In genomic region chr7:144854839-144855424, GRCh38 we compare ENCODE assay signal across 9 cellular contexts. TPM values are rescaled to one million over a fixed set of nuclear protein-coding genes. Genes with fewer than 3 reads are reported as not detected.
A peak's percentile ranks its signal among the peaks of the same experiment; 100 is the strongest.
DNase-seq lines count a peak whose midpoint lies in the region; ATAC-seq and TF ChIP-seq lines count a peak whose summit lies in the region.
"Had no signal": no experiment of that assay in that cellular context is flagged by ENCODE, and none has a peak within 500 bp of the region (broad histone marks: within the 10 kb centered on the region; RNA-seq: fewer than 3 reads in every experiment).

No MANE protein-coding gene starts in this region.

- no peaks in the 10 kb centered on the region for H3K36me3 Mint-ChIP-seq in activated CD4-positive, alpha-beta T cell treated with anti-CD3 and anti-CD28 coated beads, Interleukin-2, amount 10 ng/mL, durations not matched to agents 7 days and 5 days (ENCODE audit: low read depth)
- H3K36me3 Mint-ChIP-seq: activated naive CD8-positive, alpha-beta T cell treated with anti-CD3 and anti-CD28 coated beads, Interleukin-2, amount 10 ng/mL, durations not matched to agents 7 days and 5 days had no signal

- DNase-seq in NCI-H526 treated with DMSO at 0.1 percent for 48 hours (lab: John Stamatoyannopoulos, UW) (peak; percentile 30), fibroblast of gingiva (ENCODE audit: low read depth) (peak; percentile 20), tibial artery (no peak)
- DNase-seq in stimulated activated naive CD8-positive, alpha-beta T cell treated with anti-CD3 and anti-CD28 coated beads, Interleukin-15, Interleukin-2, amounts not matched to agents 100 U/mL and 50 U/mL, for 24 hours = no peak
- DNase-seq in activated CD4-positive, alpha-beta T cell treated with anti-CD3 and anti-CD28 coated beads, Interleukin-2, amount 10 ng/mL, durations not matched to agents 7 days and 5 days = no peak
- DNase-seq in activated CD8-positive, alpha-beta memory T cell treated with anti-CD3 and anti-CD28 coated beads, Interleukin-2, amount 50 U/mL, for 4 hours = no peak
- DNase-seq: activated naive CD8-positive, alpha-beta T cell treated with anti-CD3 and anti-CD28 coated beads, Interleukin-2, amount 10 ng/mL, durations not matched to agents 7 days and 5 days had no signal

- H3K27ac ChIP-seq in 22Rv1 (no peak overlapping the region), tibial artery (no peak overlapping the region)

- no peak overlapping the region for H3K4me3 ChIP-seq in tibial artery

- H3K9me3 Mint-ChIP-seq in activated CD4-positive, alpha-beta T cell treated with anti-CD3 and anti-CD28 coated beads, Interleukin-2, amount 10 ng/mL, durations not matched to agents 7 days and 5 days = peaks cover 4% of the 10 kb centered on the region
- H3K9me3 Mint-ChIP-seq: activated naive CD8-positive, alpha-beta T cell treated with anti-CD3 and anti-CD28 coated beads, Interleukin-2, amount 10 ng/mL, durations not matched to agents 7 days and 5 days had no signal

- H3K27me3 ChIP-seq in tibial artery = no peaks in the 10 kb centered on the region

- H3K27ac Mint-ChIP-seq in activated CD4-positive, alpha-beta T cell treated with anti-CD3 and anti-CD28 coated beads, Interleukin-2, amount 10 ng/mL, durations not matched to agents 7 days and 5 days = no peak overlapping the region
- H3K27ac Mint-ChIP-seq: activated naive CD8-positive, alpha-beta T cell treated with anti-CD3 and anti-CD28 coated beads, Interleukin-2, amount 10 ng/mL, durations not matched to agents 7 days and 5 days had no signal

- intact Hi-C loops in tibial artery (cut with DNase I; ENCODE audit: low total_unique reads) = no loop called here

- no peak overlapping the region for H3K4me3 Mint-ChIP-seq in activated CD4-positive, alpha-beta T cell treated with anti-CD3 and anti-CD28 coated beads, Interleukin-2, amount 10 ng/mL, durations not matched to agents 7 days and 5 days
- H3K4me3 Mint-ChIP-seq: activated naive CD8-positive, alpha-beta T cell treated with anti-CD3 and anti-CD28 coated beads, Interleukin-2, amount 10 ng/mL, durations not matched to agents 7 days and 5 days had no signal

- no peaks in the 10 kb centered on the region for H3K27me3 Mint-ChIP-seq in activated CD4-positive, alpha-beta T cell treated with anti-CD3 and anti-CD28 coated beads, Interleukin-2, amount 10 ng/mL, durations not matched to agents 7 days and 5 days
- H3K27me3 Mint-ChIP-seq: activated naive CD8-positive, alpha-beta T cell treated with anti-CD3 and anti-CD28 coated beads, Interleukin-2, amount 10 ng/mL, durations not matched to agents 7 days and 5 days had no signal

- H3K36me3 ChIP-seq in tibial artery = no peaks in the 10 kb centered on the region

- POLR2A ChIA-PET in activated CD4-positive, alpha-beta T cell treated with anti-CD3 and anti-CD28 coated beads, Interleukin-2, amount 10 ng/mL, durations not matched to agents 7 days and 5 days (lab: Charles Lee) = no interaction called here

- H3K9me3 ChIP-seq in tibial artery = no peaks in the 10 kb centered on the region

- CTCF ChIA-PET in activated CD4-positive, alpha-beta T cell treated with anti-CD3 and anti-CD28 coated beads, Interleukin-2, amount 10 ng/mL, durations not matched to agents 7 days and 5 days (lab: Charles Lee) = interaction anchor here (0.8 kb wide), 1 partner anchor 18 kb away, joined by 3 read pairs; no protein-coding TSS in a partner anchor

- H3K4me1 Mint-ChIP-seq in activated CD4-positive, alpha-beta T cell treated with anti-CD3 and anti-CD28 coated beads, Interleukin-2, amount 10 ng/mL, durations not matched to agents 7 days and 5 days = no peaks in the 10 kb centered on the region
- H3K4me1 Mint-ChIP-seq: activated naive CD8-positive, alpha-beta T cell treated with anti-CD3 and anti-CD28 coated beads, Interleukin-2, amount 10 ng/mL, durations not matched to agents 7 days and 5 days had no signal

- ATAC-seq in stimulated activated naive CD8-positive, alpha-beta T cell treated with anti-CD3 and anti-CD28 coated beads, Interleukin-15, Interleukin-2, amounts not matched to agents 100 U/mL and 50 U/mL, for 24 hours = no peak

- TF ChIP-seq CTCF in 22Rv1 (IDR thresholded peaks at IDR 0.05) (peak; percentile 92), GM12872 (IDR thresholded peaks at IDR 0.05; ENCODE audit: insufficient read depth, low read depth, low read length) (peak; percentile 45; the same call in 2 of the 3 replicates), tibial artery (IDR thresholded peaks at IDR 0.05) (peak; percentile 34 to 35)

- H3K4me1 ChIP-seq in tibial artery = no peaks in the 10 kb centered on the region

RNA-seq across cellular contexts. Expression of gene TPK1, which starts 19.1 kb away (rescaled TPM):
- total RNA-seq in activated CD4-positive, alpha-beta T cell treated with anti-CD3 and anti-CD28 coated beads, Interleukin-2, amount 10 ng/mL, durations not matched to agents 7 days and 5 days = 10 to 100 TPM; 11.8 to 13.2 TPM

Comparison
In these comparisons a context has a peak if more than half of its experiments do, and no peak if none do; other contexts are left out.
1. CTCF ChIP-seq: peak in every context shown above with its lines; median percentile 92 in 22Rv1; 45 in GM12872; 34 in tibial artery.
2. DNase-seq: peak in NCI-H526 treated with DMSO at 0.1 percent for 48 hours (single experiment) and fibroblast of gingiva (single experiment); none in tibial artery (0 of 2), stimulated activated naive CD8-positive, alpha-beta T cell treated with anti-CD3 and anti-CD28 coated beads, Interleukin-15, Interleukin-2, amounts not matched to agents 100 U/mL and 50 U/mL, for 24 hours (single experiment), activated CD4-positive, alpha-beta T cell treated with anti-CD3 and anti-CD28 coated beads, Interleukin-2, amount 10 ng/mL, durations not matched to agents 7 days and 5 days (single experiment) and activated CD8-positive, alpha-beta memory T cell treated with anti-CD3 and anti-CD28 coated beads, Interleukin-2, amount 50 U/mL, for 4 hours (single experiment).